ENCODE assay signal across 17 cellular contexts in genomic region chr22:30193031-30193794, GRCh38. TPM values are rescaled to one million over a fixed set of nuclear protein-coding genes. Genes with fewer than 3 reads are reported as not detected.
DNase-seq lines count a peak whose midpoint lies in the region; ATAC-seq and TF ChIP-seq lines count a peak whose summit lies in the region.
"Had no signal": no experiment of that assay in that cellular context is flagged by ENCODE, and none has a peak within 500 bp of the region (broad histone marks: within the 10 kb centered on the region; RNA-seq: fewer than 3 reads in every experiment).

No MANE protein-coding gene starts in this region.

- H3K9ac ChIP-seq in IMR-90 (ENCODE audit: low read depth, low read length): no peak overlapping the region
- H3K9ac ChIP-seq in mucosa of rectum (ENCODE audit: low read depth in 1 of 2, low read length in 2 of 2): no peak overlapping the region
- no peak overlapping the region for H3K9ac ChIP-seq in endodermal cell (ENCODE audit: extremely low read depth, low read length, poor library complexity, severe bottlenecking)

- peaks cover 4% of the 10 kb centered on the region; the same call in 1 of the 2 replicates for H4K20me1 ChIP-seq in IMR-90 (ENCODE audit: insufficient read depth, low read length)

- H3K27me3 Mint-ChIP-seq in CD14-positive monocyte (ENCODE audit: low read depth in 3 of 3) (peaks cover 1 to 4% (median 2%) of the 10 kb centered on the region in 3 donors), endodermal cell (ENCODE audit: insufficient read depth) (peaks cover 2% of the 10 kb centered on the region)
- H3K27me3 Mint-ChIP-seq in activated CD4-positive, alpha-beta memory T cell treated with anti-CD3 and anti-CD28 coated beads for 36 hours: no peaks in the 10 kb centered on the region
- H3K27me3 Mint-ChIP-seq in CD8-positive, alpha-beta memory T cell: peaks cover 0 to 17% of the 10 kb centered on the region in 2 donors

- peaks cover 7 to 10% of the 10 kb centered on the region in 2 donors for H3K36me3 Mint-ChIP-seq in CD14-positive monocyte
- H3K36me3 Mint-ChIP-seq in activated CD4-positive, alpha-beta memory T cell treated with anti-CD3 and anti-CD28 coated beads for 36 hours: no peaks in the 10 kb centered on the region
- H3K36me3 Mint-ChIP-seq in endodermal cell (ENCODE audit: low read depth): no peaks in the 10 kb centered on the region
- H3K36me3 Mint-ChIP-seq in CD8-positive, alpha-beta memory T cell: peaks cover 0 to 3% (median 0%) of the 10 kb centered on the region in 3 donors

- no peak overlapping the region for H3K4me3 ChIP-seq in IMR-90 (ENCODE audit: insufficient read depth, low read depth, low read length)
- H3K4me3 ChIP-seq in mucosa of rectum (ENCODE audit: low read length in 2 of 2): no peak overlapping the region
- H3K4me3 ChIP-seq in endodermal cell (ENCODE audit: low read length): no peak overlapping the region
- H3K4me3 ChIP-seq in CD8-positive, alpha-beta memory T cell (ENCODE audit: low read length): no peak overlapping the region
- H3K4me3 ChIP-seq: ovary, tibial nerve had no signal

- TF ChIP-seq POLR2A in IMR-90 (IDR thresholded peaks at IDR 0.05; ENCODE audit: low read depth, low read length): no peak

- H3K9me3 ChIP-seq in IMR-90 (ENCODE audit: control insufficient read depth, insufficient read depth, low read length): no peaks in the 10 kb centered on the region
- H3K9me3 ChIP-seq in mucosa of rectum (ENCODE audit: control insufficient read depth in 2 of 2, low read length in 2 of 2): no peaks in the 10 kb centered on the region
- no peaks in the 10 kb centered on the region for H3K9me3 ChIP-seq in endodermal cell (ENCODE audit: control insufficient read depth, low read length)
- no peaks in the 10 kb centered on the region for H3K9me3 ChIP-seq in CD8-positive, alpha-beta memory T cell (ENCODE audit: low read length)
- H3K9me3 ChIP-seq: ovary, tibial nerve had no signal

- POLR2A ChIA-PET in IMR-90 (lab: Charles Lee; ENCODE audit: unreplicated experiment): no interaction called here
- POLR2A ChIA-PET in activated CD4-positive, alpha-beta memory T cell treated with anti-CD3 and anti-CD28 coated beads for 36 hours (lab: Charles Lee): interaction anchor here (1.1 kb wide), 1 partner anchor 15 kb away, joined by 3 read pairs; no protein-coding TSS in a partner anchor
- POLR2A ChIA-PET in CD8-positive, alpha-beta memory T cell (lab: Charles Lee): no interaction called here

- H2AFZ ChIP-seq in IMR-90 (replicated peaks; ENCODE audit: low read length, poor library complexity): no peak overlapping the region

- H3K27me3 ChIP-seq in IMR-90 (ENCODE audit: control insufficient read depth, insufficient read depth, low read length) (no peaks in the 10 kb centered on the region), mucosa of rectum (ENCODE audit: control insufficient read depth in 2 of 2, insufficient read depth in 2 of 2, low read length in 2 of 2) (no peaks in the 10 kb centered on the region), endodermal cell (ENCODE audit: control insufficient read depth, insufficient read depth, low read length, poor library complexity, severe bottlenecking) (peaks cover 8% of the 10 kb centered on the region)
- H3K27me3 ChIP-seq in CD8-positive, alpha-beta memory T cell (ENCODE audit: insufficient read depth, low read length, poor library complexity, severe bottlenecking): no peaks in the 10 kb centered on the region
- H3K27me3 ChIP-seq: ovary, tibial nerve had no signal

- H3K14ac ChIP-seq in IMR-90 (replicated peaks; ENCODE audit: low read depth, low read length): peak overlapping the region; percentile 95

- no peak for TF ChIP-seq RAD21 in IMR-90 (IDR thresholded peaks at IDR 0.05; ENCODE audit: low read length)

- ATAC-seq in IMR-90 (ENCODE audit: low read depth) (no peak), GM19023 (IDR thresholded peaks at IDR 0.05; ENCODE audit: unreplicated experiment) (no peak), GM21447 (IDR thresholded peaks at IDR 0.05; ENCODE audit: unreplicated experiment) (no peak)
- ATAC-seq: effector memory CD8-positive, alpha-beta T cell had no signal

- in situ Hi-C loops in IMR-90 (cut with MboI; ENCODE audit: low sequenced_read_pairs): no loop called here

- DNase-seq in CD14-positive monocyte (ENCODE audit: low spot score): peak; percentile 62
- no peak for DNase-seq in IMR-90
- no peak for DNase-seq in activated CD4-positive, alpha-beta memory T cell treated with anti-CD3 and anti-CD28 coated beads for 36 hours
- no peak for DNase-seq in endodermal cell
- DNase-seq in CD8-positive, alpha-beta memory T cell: no peak
- DNase-seq: activated B cell treated with CpG ODN at 0.5 μM for 24 hours; activated T-cell treated with anti-CD3 and anti-CD28 coated beads for 4 hours; central memory CD4-positive, alpha-beta T cell; effector memory CD8-positive, alpha-beta T cell; H7; NCI-H2081 treated with DMSO at 0.1 percent for 48 hours; NCI-H526 treated with DMSO at 0.1 percent for 48 hours; ovary had no signal

- no peaks in the 10 kb centered on the region for H3K79me1 ChIP-seq in IMR-90 (ENCODE audit: low read depth in 1 of 2, low read length in 2 of 2)

- no CpG with 5 or more reads among the region's 3 CpGs for WGBS in IMR-90 (ENCODE audit: extremely low coverage in 2 of 2, insufficient read length in 1 of 2), 2 experiments
- WGBS in endodermal cell (ENCODE audit: insufficient coverage in 1 of 2, insufficient read length in 1 of 2), 2 experiments: 83 to 91% methylated on average over 2 to 3 of the region's 3 CpGs

- H3K9me3 Mint-ChIP-seq in CD14-positive monocyte (peaks cover 0 to 3% (median 0%) of the 10 kb centered on the region in 7 donors), endodermal cell (no peaks in the 10 kb centered on the region)
- no peaks in the 10 kb centered on the region for H3K9me3 Mint-ChIP-seq in activated CD4-positive, alpha-beta memory T cell treated with anti-CD3 and anti-CD28 coated beads for 36 hours
- H3K9me3 Mint-ChIP-seq in CD8-positive, alpha-beta memory T cell: no peaks in the 10 kb centered on the region
- H3K9me3 Mint-ChIP-seq: activated B cell treated with CpG ODN at 0.5 μM for 24 hours; effector memory CD8-positive, alpha-beta T cell had no signal

- peak overlapping the region; percentile 88 for H3K4ac ChIP-seq in IMR-90 (ENCODE audit: low read depth, low read length)

- H2BK20ac ChIP-seq in IMR-90 (ENCODE audit: low read depth, low read length): peak overlapping the region; percentile 99

- H3K4me1 ChIP-seq in IMR-90 (ENCODE audit: control insufficient read depth, insufficient read depth, low read length): peaks cover 30% of the 10 kb centered on the region
- H3K4me1 ChIP-seq in mucosa of rectum (ENCODE audit: control insufficient read depth in 2 of 2, insufficient read depth in 2 of 2, low read length in 2 of 2): peaks cover 4 to 8% of the 10 kb centered on the region in 2 donors
- peaks cover 4% of the 10 kb centered on the region for H3K4me1 ChIP-seq in endodermal cell (ENCODE audit: control insufficient read depth, insufficient read depth, low read length)
- H3K4me1 ChIP-seq in CD8-positive, alpha-beta memory T cell (ENCODE audit: insufficient read depth, low read length): peaks cover 11% of the 10 kb centered on the region

- CTCF ChIA-PET in IMR-90 (lab: Yijun Ruan, JAX): no interaction called here
- CTCF ChIA-PET in activated CD4-positive, alpha-beta memory T cell treated with anti-CD3 and anti-CD28 coated beads for 36 hours (lab: Charles Lee): interaction anchor here (0.5 kb wide), 1 partner anchor 27 kb away, joined by 3 read pairs; no protein-coding TSS in a partner anchor
- CTCF ChIA-PET in CD8-positive, alpha-beta memory T cell (lab: Charles Lee): no interaction called here

- dilution Hi-C loops in IMR-90 (cut with HindIII; ENCODE audit: low sequenced_read_pairs, unreplicated experiment): no loop called here

- H3K4me1 Mint-ChIP-seq in CD14-positive monocyte: peaks cover 65% of the 10 kb centered on the region
- peaks cover 84% of the 10 kb centered on the region for H3K4me1 Mint-ChIP-seq in activated CD4-positive, alpha-beta memory T cell treated with anti-CD3 and anti-CD28 coated beads for 36 hours (ENCODE audit: low read depth)
- peaks cover 20% of the 10 kb centered on the region for H3K4me1 Mint-ChIP-seq in endodermal cell
- H3K4me1 Mint-ChIP-seq in CD8-positive, alpha-beta memory T cell: peaks cover 26 to 41% (median 26%) of the 10 kb centered on the region in 3 donors

- no peaks in the 10 kb centered on the region for H3K36me3 ChIP-seq in IMR-90 (ENCODE audit: control insufficient read depth, insufficient read depth, low read length)
- H3K36me3 ChIP-seq in mucosa of rectum (ENCODE audit: control insufficient read depth in 2 of 2, insufficient read depth in 2 of 2, low read length in 2 of 2): no peaks in the 10 kb centered on the region
- H3K36me3 ChIP-seq in endodermal cell (ENCODE audit: control insufficient read depth, insufficient read depth, low read length): no peaks in the 10 kb centered on the region
- H3K36me3 ChIP-seq in CD8-positive, alpha-beta memory T cell (ENCODE audit: insufficient read depth, low read length): no peaks in the 10 kb centered on the region
- H3K36me3 ChIP-seq: ovary, tibial nerve had no signal

- peak overlapping the region; percentile 95 for H4K91ac ChIP-seq in IMR-90 (ENCODE audit: insufficient read depth, low read depth, low read length)

- peak overlapping the region; percentile 92 for H4K5ac ChIP-seq in IMR-90 (ENCODE audit: low read depth, low read length)

- intact Hi-C loops in CD14-positive monocyte (cut with micrococcal nuclease) (no loop called here), IMR-90 (cut with micrococcal nuclease) (no loop called here)
- intact Hi-C loops in activated CD4-positive, alpha-beta memory T cell treated with anti-CD3 and anti-CD28 coated beads for 36 hours (cut with micrococcal nuclease): no loop called here

- peak overlapping the region; percentile 87 to 89 for H4K8ac ChIP-seq in IMR-90 (ENCODE audit: low read depth in 2 of 2, low read length in 2 of 2)

- peak overlapping the region; percentile 97 for H2AK5ac ChIP-seq in IMR-90 (ENCODE audit: low read depth, low read length)

- H3K23ac ChIP-seq in IMR-90 (ENCODE audit: low read depth, low read length): peak overlapping the region; percentile 67; the same call in 1 of the 2 replicates

- H3K56ac ChIP-seq in IMR-90 (ENCODE audit: extremely low read depth, insufficient read depth, low read length): no peak overlapping the region; the same call in 1 of the 2 replicates

- peak overlapping the region; percentile 70 for H3K18ac ChIP-seq in IMR-90 (ENCODE audit: low read depth, low read length)

- H3K4me3 Mint-ChIP-seq in CD14-positive monocyte (peak overlapping the region in 1 of 2 donors; percentile 9), endodermal cell (no peak overlapping the region)
- H3K4me3 Mint-ChIP-seq in activated CD4-positive, alpha-beta memory T cell treated with anti-CD3 and anti-CD28 coated beads for 36 hours: no peak overlapping the region
- H3K4me3 Mint-ChIP-seq in CD8-positive, alpha-beta memory T cell: peak overlapping the region in 2 of 7 donors; percentile 1 to 9
- H3K4me3 Mint-ChIP-seq: activated B cell treated with CpG ODN at 0.5 μM for 24 hours; effector memory CD8-positive, alpha-beta T cell had no signal

- H3K27ac ChIP-seq in IMR-90 (ENCODE audit: insufficient read depth, low read length): peak overlapping the region; percentile 73
- H3K27ac ChIP-seq in mucosa of rectum (ENCODE audit: low read depth in 2 of 2, low read length in 2 of 2): peak overlapping the region; percentile 6 to 41
- H3K27ac ChIP-seq in endodermal cell (ENCODE audit: low read depth, low read length): no peak overlapping the region
- no peak overlapping the region for H3K27ac ChIP-seq in CD8-positive, alpha-beta memory T cell (ENCODE audit: low read depth, low read length)
- H3K27ac ChIP-seq: ovary, tibial nerve had no signal

- H3K27ac Mint-ChIP-seq in CD14-positive monocyte (peak overlapping the region; percentile 95 to 99 (median 96)), endodermal cell (no peak overlapping the region)
- H3K27ac Mint-ChIP-seq in activated CD4-positive, alpha-beta memory T cell treated with anti-CD3 and anti-CD28 coated beads for 36 hours: peak overlapping the region; percentile 70
- peak overlapping the region in 2 of 8 donors; percentile 19 to 65 for H3K27ac Mint-ChIP-seq in CD8-positive, alpha-beta memory T cell
- H3K27ac Mint-ChIP-seq: activated B cell treated with CpG ODN at 0.5 μM for 24 hours had no signal

- peaks cover 13% of the 10 kb centered on the region for H3K9me1 ChIP-seq in IMR-90 (ENCODE audit: insufficient read depth, low read length)

- peak overlapping the region; percentile 98 for H2BK120ac ChIP-seq in IMR-90 (ENCODE audit: low read depth, low read length)

- no peak overlapping the region for H3K4me2 ChIP-seq in IMR-90 (ENCODE audit: low read depth, low read length)

- H2BK15ac ChIP-seq in IMR-90 (ENCODE audit: low read depth, low read length): peak overlapping the region; percentile 96

- TF ChIP-seq CTCF in CD14-positive monocyte (IDR thresholded peaks at IDR 0.05) (no peak), IMR-90 (conservative IDR thresholded peaks at IDR 0.05; ENCODE audit: low read depth, low read length) (no peak), endodermal cell (conservative IDR thresholded peaks at IDR 0.05) (no peak)

- H2AK9ac ChIP-seq in IMR-90 (replicated peaks; ENCODE audit: low read depth, low read length, poor library complexity): peak overlapping the region; percentile 50

- H2BK5ac ChIP-seq in IMR-90 (ENCODE audit: low read depth, low read length, poor library complexity, severe bottlenecking): peak overlapping the region; percentile 99

- BruUV-seq in IMR-90 (replicated peaks; lab: Mats Ljungman, UMichigan): no TSS peak

RNA-seq across cellular contexts. Expression of gene LIF, which starts 53.3 kb away (rescaled TPM):
- polyA plus RNA-seq in CD14-positive monocyte (not detected), IMR-90 (2012; rRNA removed) (203 and 214 TPM in 2 replicates)
- total RNA-seq in IMR-90 (2012; rRNA removed) (79.4 and 130 TPM in 2 replicates), endodermal cell (under 1 TPM; 0.31 to 0.77 TPM)
- 41.6 and 110 TPM in 2 replicates for polyA plus RNA-seq in IMR-90 (2012; cell fraction: cytosol; rRNA removed)
- polyA plus RNA-seq in IMR-90 (2012; cell fraction: nucleus; rRNA removed; ENCODE audit: low replicate concordance): 1,609 and 2,085 TPM in 2 replicates
- 100 to 1,000 TPM; 176 to 189 TPM for total RNA-seq in activated CD4-positive, alpha-beta memory T cell treated with anti-CD3 and anti-CD28 coated beads for 36 hours
- 0.78 TPM for polyA plus RNA-seq in endodermal cell (2013, experiment 1 of 2)
- polyA plus RNA-seq in endodermal cell (2013, experiment 2 of 2): 0.87 TPM
- total RNA-seq in CD8-positive, alpha-beta memory T cell: 10 to 100 TPM; 87.5 to 88.6 TPM
- not detected for polyA plus RNA-seq in CD8-positive, alpha-beta memory T cell

Comparison
In these comparisons a context has a peak if more than half of its experiments do, and no peak if none do; other contexts are left out.
1. H3K27ac ChIP-seq: peak in IMR-90 (single experiment) and mucosa of rectum (2 of 2); none in endodermal cell (single experiment) and CD8-positive, alpha-beta memory T cell (single experiment).
2. RNA of gene LIF, which starts 53.3 kb away (total RNA-seq): 176 to 189 TPM in activated CD4-positive, alpha-beta memory T cell treated with anti-CD3 and anti-CD28 coated beads for 36 hours, 79.4 to 130 TPM in IMR-90 and 87.5 to 88.6 TPM in CD8-positive, alpha-beta memory T cell; 0.31 to 0.77 TPM in endodermal cell; every median in the first group is over 10 times any median in the second.